ENCODE assay signal across 1 cellular context in the genomic region with DNA sequence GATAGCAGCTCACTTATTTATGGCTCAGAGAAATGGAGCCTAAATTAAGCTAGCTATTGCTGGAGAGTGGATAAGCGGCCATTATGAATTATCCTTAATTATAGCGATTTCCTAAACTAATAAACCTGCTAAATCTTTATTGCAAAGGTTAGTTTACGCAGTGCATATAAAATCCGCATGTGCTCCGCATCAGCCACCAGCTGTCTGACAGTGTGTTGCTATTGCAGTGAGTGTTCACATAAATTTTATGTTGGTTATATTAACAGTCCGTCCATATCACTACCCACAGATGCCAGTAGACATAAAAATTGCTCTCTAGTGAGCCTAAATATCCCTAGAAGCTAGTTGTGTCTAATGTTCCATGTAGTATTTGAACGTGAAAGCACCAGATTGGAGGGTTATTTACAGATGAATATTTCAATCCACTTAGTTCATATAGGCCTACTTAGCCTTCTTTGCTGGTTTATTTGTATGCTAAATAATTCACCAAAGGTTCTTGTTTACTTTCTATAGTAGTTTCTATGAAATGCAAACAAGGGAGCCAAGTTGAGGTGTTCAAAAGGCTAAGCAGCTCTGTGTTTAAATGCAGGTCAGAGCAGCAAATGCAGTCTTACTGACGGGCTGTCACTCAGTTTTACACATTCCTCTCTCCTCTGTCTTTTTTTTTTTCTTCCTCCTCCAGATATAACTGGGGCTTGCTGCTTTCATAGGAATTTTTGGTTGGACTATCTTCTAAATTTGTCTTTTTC.
TF ChIP-seq lines count a peak whose summit lies in the region.

No MANE protein-coding gene starts in this region.

TF ChIP-seq in HepG2, 621 proteins besides CTCF, POLR2A, EP300 and RAD21 (continued from another document and continues in another):
- TF ChIP-seq, protein P1, sequence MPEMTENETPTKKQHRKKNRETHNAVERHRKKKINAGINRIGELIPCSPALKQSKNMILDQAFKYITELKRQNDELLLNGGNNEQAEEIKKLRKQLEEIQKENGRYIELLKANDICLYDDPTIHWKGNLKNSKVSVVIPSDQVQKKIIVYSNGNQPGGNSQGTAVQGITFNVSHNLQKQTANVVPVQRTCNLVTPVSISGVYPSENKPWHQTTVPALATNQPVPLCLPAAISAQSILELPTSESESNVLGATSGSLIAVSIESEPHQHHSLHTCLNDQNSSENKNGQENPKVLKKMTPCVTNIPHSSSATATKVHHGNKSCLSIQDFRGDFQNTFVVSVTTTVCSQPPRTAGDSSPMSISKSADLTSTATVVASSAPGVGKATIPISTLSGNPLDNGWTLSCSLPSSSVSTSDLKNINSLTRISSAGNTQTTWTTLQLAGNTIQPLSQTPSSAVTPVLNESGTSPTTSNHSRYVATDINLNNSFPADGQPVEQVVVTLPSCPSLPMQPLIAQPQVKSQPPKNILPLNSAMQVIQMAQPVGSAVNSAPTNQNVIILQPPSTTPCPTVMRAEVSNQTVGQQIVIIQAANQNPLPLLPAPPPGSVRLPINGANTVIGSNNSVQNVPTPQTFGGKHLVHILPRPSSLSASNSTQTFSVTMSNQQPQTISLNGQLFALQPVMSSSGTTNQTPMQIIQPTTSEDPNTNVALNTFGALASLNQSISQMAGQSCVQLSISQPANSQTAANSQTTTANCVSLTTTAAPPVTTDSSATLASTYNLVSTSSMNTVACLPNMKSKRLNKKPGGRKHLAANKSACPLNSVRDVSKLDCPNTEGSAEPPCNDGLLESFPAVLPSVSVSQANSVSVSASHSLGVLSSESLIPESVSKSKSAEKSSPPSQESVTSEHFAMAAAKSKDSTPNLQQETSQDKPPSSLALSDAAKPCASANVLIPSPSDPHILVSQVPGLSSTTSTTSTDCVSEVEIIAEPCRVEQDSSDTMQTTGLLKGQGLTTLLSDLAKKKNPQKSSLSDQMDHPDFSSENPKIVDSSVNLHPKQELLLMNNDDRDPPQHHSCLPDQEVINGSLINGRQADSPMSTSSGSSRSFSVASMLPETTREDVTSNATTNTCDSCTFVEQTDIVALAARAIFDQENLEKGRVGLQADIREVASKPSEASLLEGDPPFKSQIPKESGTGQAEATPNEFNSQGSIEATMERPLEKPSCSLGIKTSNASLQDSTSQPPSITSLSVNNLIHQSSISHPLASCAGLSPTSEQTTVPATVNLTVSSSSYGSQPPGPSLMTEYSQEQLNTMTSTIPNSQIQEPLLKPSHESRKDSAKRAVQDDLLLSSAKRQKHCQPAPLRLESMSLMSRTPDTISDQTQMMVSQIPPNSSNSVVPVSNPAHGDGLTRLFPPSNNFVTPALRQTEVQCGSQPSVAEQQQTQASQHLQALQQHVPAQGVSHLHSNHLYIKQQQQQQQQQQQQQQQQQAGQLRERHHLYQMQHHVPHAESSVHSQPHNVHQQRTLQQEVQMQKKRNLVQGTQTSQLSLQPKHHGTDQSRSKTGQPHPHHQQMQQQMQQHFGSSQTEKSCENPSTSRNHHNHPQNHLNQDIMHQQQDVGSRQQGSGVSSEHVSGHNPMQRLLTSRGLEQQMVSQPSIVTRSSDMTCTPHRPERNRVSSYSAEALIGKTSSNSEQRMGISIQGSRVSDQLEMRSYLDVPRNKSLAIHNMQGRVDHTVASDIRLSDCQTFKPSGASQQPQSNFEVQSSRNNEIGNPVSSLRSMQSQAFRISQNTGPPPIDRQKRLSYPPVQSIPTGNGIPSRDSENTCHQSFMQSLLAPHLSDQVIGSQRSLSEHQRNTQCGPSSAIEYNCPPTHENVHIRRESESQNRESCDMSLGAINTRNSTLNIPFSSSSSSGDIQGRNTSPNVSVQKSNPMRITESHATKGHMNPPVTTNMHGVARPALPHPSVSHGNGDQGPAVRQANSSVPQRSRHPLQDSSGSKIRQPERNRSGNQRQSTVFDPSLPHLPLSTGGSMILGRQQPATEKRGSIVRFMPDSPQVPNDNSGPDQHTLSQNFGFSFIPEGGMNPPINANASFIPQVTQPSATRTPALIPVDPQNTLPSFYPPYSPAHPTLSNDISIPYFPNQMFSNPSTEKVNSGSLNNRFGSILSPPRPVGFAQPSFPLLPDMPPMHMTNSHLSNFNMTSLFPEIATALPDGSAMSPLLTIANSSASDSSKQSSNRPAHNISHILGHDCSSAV (CRISPR knock-in tag; IDR thresholded peaks at IDR 0.05; ENCODE audit: borderline replicate concordance), result no peak
- TF ChIP-seq, protein P2, sequence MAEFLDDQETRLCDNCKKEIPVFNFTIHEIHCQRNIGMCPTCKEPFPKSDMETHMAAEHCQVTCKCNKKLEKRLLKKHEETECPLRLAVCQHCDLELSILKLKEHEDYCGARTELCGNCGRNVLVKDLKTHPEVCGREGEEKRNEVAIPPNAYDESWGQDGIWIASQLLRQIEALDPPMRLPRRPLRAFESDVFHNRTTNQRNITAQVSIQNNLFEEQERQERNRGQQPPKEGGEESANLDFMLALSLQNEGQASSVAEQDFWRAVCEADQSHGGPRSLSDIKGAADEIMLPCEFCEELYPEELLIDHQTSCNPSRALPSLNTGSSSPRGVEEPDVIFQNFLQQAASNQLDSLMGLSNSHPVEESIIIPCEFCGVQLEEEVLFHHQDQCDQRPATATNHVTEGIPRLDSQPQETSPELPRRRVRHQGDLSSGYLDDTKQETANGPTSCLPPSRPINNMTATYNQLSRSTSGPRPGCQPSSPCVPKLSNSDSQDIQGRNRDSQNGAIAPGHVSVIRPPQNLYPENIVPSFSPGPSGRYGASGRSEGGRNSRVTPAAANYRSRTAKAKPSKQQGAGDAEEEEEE (CRISPR knock-in tag; IDR thresholded peaks at IDR 0.05; ENCODE audit: borderline replicate concordance), result no peak
- TF ChIP-seq, protein P3, sequence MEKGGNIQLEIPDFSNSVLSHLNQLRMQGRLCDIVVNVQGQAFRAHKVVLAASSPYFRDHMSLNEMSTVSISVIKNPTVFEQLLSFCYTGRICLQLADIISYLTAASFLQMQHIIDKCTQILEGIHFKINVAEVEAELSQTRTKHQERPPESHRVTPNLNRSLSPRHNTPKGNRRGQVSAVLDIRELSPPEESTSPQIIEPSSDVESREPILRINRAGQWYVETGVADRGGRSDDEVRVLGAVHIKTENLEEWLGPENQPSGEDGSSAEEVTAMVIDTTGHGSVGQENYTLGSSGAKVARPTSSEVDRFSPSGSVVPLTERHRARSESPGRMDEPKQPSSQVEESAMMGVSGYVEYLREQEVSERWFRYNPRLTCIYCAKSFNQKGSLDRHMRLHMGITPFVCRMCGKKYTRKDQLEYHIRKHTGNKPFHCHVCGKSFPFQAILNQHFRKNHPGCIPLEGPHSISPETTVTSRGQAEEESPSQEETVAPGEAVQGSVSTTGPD (CRISPR knock-in tag; IDR thresholded peaks at IDR 0.05), result no peak
- TF ChIP-seq ZNF383 (CRISPR knock-in tag; IDR thresholded peaks at IDR 0.05; ENCODE audit: borderline replicate concordance) (no peak), ZNF558 (CRISPR knock-in tag; IDR thresholded peaks at IDR 0.05; ENCODE audit: borderline replicate concordance) (no peak), KDM5B (CRISPR knock-in tag; IDR thresholded peaks at IDR 0.05; ENCODE audit: borderline replicate concordance) (no peak), CEBPB (IDR thresholded peaks at IDR 0.05; ENCODE audit: borderline replicate concordance, low read depth, low read length) (no peak), NR2F6 (IDR thresholded peaks at IDR 0.05) (0 out of 2 replicates have a peak, but pooled peaks have one; percentile 49), NR2F6 (CRISPR knock-in tag; IDR thresholded peaks at IDR 0.05) (0 out of 2 replicates have a peak, but pooled peaks have one; percentile 9), TARDBP (CRISPR knock-in tag; IDR thresholded peaks at IDR 0.05) (0 out of 2 replicates have a peak, but pooled peaks have one; percentile 54), HCFC1 (IDR thresholded peaks at IDR 0.05; ENCODE audit: low read depth, low read length) (no peak), ZNF614 (CRISPR knock-in tag; IDR thresholded peaks at IDR 0.05; ENCODE audit: borderline replicate concordance) (no peak), TBX2 (CRISPR knock-in tag; IDR thresholded peaks at IDR 0.05; ENCODE audit: borderline replicate concordance) (peak; percentile 32; the same call in 1 of the 2 replicates), ZSCAN21 (CRISPR knock-in tag; IDR thresholded peaks at IDR 0.05; ENCODE audit: borderline replicate concordance) (no peak), MAZ (IDR thresholded peaks at IDR 0.05; ENCODE audit: borderline replicate concordance, low read depth, low read length) (no peak), MAZ (CRISPR knock-in tag; IDR thresholded peaks at IDR 0.05; ENCODE audit: low read depth) (no peak), HHEX (CRISPR knock-in tag; IDR thresholded peaks at IDR 0.05) (no peak)
- TF ChIP-seq, protein P4, sequence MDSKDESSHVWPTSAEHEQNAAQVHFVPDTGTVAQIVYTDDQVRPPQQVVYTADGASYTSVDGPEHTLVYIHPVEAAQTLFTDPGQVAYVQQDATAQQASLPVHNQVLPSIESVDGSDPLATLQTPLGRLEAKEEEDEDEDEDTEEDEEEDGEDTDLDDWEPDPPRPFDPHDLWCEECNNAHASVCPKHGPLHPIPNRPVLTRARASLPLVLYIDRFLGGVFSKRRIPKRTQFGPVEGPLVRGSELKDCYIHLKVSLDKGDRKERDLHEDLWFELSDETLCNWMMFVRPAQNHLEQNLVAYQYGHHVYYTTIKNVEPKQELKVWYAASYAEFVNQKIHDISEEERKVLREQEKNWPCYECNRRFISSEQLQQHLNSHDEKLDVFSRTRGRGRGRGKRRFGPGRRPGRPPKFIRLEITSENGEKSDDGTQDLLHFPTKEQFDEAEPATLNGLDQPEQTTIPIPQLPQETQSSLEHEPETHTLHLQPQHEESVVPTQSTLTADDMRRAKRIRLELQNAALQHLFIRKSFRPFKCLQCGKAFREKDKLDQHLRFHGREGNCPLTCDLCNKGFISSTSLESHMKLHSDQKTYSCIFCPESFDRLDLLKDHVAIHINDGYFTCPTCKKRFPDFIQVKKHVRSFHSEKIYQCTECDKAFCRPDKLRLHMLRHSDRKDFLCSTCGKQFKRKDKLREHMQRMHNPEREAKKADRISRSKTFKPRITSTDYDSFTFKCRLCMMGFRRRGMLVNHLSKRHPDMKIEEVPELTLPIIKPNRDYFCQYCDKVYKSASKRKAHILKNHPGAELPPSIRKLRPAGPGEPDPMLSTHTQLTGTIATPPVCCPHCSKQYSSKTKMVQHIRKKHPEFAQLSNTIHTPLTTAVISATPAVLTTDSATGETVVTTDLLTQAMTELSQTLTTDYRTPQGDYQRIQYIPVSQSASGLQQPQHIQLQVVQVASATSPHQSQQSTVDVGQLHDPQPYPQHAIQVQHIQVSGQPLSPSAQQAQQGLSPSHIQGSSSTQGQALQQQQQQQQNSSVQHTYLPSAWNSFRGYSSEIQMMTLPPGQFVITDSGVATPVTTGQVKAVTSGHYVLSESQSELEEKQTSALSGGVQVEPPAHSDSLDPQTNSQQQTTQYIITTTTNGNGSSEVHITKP (CRISPR knock-in tag; IDR thresholded peaks at IDR 0.05; ENCODE audit: low read depth), result no peak
- TF ChIP-seq, protein P5, sequence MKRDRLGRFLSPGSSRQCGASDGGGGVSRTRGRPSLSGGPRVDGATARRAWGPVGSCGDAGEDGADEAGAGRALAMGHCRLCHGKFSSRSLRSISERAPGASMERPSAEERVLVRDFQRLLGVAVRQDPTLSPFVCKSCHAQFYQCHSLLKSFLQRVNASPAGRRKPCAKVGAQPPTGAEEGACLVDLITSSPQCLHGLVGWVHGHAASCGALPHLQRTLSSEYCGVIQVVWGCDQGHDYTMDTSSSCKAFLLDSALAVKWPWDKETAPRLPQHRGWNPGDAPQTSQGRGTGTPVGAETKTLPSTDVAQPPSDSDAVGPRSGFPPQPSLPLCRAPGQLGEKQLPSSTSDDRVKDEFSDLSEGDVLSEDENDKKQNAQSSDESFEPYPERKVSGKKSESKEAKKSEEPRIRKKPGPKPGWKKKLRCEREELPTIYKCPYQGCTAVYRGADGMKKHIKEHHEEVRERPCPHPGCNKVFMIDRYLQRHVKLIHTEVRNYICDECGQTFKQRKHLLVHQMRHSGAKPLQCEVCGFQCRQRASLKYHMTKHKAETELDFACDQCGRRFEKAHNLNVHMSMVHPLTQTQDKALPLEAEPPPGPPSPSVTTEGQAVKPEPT (CRISPR knock-in tag; IDR thresholded peaks at IDR 0.05; ENCODE audit: low read depth), result no peak
- TF ChIP-seq, protein P6, sequence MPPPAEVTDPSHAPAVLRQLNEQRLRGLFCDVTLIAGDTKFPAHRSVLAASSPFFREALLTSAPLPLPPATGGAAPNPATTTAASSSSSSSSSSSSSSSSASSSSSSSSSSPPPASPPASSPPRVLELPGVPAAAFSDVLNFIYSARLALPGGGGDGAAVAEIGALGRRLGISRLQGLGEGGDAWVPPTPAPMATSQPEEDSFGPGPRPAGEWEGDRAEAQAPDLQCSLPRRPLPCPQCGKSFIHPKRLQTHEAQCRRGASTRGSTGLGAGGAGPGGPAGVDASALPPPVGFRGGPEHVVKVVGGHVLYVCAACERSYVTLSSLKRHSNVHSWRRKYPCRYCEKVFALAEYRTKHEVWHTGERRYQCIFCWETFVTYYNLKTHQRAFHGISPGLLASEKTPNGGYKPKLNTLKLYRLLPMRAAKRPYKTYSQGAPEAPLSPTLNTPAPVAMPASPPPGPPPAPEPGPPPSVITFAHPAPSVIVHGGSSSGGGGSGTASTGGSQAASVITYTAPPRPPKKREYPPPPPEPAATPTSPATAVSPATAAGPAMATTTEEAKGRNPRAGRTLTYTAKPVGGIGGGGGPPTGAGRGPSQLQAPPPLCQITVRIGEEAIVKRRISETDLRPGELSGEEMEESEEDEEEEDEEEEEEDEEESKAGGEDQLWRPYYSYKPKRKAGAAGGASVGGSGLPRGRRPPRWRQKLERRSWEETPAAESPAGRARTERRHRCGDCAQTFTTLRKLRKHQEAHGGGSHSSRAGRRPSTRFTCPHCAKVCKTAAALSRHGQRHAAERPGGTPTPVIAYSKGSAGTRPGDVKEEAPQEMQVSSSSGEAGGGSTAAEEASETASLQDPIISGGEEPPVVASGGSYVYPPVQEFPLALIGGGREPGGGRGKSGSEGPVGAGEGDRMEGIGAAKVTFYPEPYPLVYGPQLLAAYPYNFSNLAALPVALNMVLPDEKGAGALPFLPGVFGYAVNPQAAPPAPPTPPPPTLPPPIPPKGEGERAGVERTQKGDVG (CRISPR knock-in tag; IDR thresholded peaks at IDR 0.05; ENCODE audit: borderline replicate concordance), result no peak
- TF ChIP-seq, protein P7, sequence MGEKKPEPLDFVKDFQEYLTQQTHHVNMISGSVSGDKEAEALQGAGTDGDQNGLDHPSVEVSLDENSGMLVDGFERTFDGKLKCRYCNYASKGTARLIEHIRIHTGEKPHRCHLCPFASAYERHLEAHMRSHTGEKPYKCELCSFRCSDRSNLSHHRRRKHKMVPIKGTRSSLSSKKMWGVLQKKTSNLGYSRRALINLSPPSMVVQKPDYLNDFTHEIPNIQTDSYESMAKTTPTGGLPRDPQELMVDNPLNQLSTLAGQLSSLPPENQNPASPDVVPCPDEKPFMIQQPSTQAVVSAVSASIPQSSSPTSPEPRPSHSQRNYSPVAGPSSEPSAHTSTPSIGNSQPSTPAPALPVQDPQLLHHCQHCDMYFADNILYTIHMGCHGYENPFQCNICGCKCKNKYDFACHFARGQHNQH (CRISPR knock-in tag; IDR thresholded peaks at IDR 0.05), result no peak
